ENCODE assay signal across 8 cellular contexts in the genomic region with DNA sequence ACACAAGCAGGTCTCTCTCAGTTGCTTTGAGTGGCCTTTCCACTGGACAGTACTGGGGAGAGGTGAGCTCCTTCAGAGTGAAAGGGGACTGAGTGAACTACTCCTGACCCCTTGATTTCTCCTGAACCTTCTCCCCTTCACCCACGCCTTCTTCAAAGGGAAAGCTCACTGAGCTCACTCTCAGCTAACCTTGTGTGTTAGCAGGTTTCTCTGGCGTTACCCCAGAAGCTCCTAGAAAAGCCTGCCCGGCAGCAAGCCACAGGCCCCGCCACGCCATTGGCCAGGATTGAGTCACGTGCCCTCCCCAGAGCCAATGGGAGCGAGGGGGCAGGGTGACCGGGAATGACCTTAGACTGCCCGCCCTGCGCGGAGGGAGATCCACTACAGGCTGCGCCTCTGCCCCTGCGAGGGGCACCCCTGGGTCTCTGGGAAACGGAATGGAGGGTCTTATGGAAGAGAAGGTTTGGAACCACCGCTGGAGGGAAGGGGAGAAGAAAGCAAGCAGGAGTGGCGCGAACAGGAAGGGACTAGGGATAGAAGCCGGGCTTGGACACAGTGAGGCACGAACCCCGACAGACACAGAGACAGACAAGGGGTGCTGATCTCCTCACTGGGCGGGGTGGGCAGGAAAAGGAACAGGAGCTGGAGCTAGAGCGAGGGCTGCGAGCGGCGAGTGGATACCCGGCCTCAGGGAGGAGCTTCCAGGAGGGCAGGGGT. TPM values are rescaled to one million over a fixed set of nuclear protein-coding genes. Genes with fewer than 3 reads are reported as not detected.
A peak's percentile ranks its signal among the peaks of the same experiment; 100 is the strongest.
DNase-seq lines count a peak whose midpoint lies in the region; ATAC-seq lines count a peak whose summit lies in the region.

No MANE protein-coding gene starts in this region.

- peak overlapping the region; percentile 74 for H3K27ac ChIP-seq in effector memory CD4-positive, alpha-beta T cell (ENCODE audit: insufficient read depth, low read length, poor library complexity, severe bottlenecking)

- ATAC-seq in GM18907 (IDR thresholded peaks at IDR 0.05; ENCODE audit: unreplicated experiment), result peak; percentile 79
- ATAC-seq in HG03139 (IDR thresholded peaks at IDR 0.05; ENCODE audit: unreplicated experiment), result peak; percentile 93

- no peaks in the 10 kb centered on the region for H3K9me3 ChIP-seq in effector memory CD4-positive, alpha-beta T cell (ENCODE audit: control insufficient read depth, low read length)

- peaks cover 13% of the 10 kb centered on the region for H3K4me1 ChIP-seq in effector memory CD4-positive, alpha-beta T cell (ENCODE audit: control insufficient read depth, insufficient read depth, low read length, poor library complexity, severe bottlenecking)

- H3K4me3 ChIP-seq in effector memory CD4-positive, alpha-beta T cell (ENCODE audit: insufficient read depth, low read depth, low read length, poor library complexity, severe bottlenecking), result peak overlapping the region; percentile 75

- peaks cover 20% of the 10 kb centered on the region for H3K36me3 ChIP-seq in effector memory CD4-positive, alpha-beta T cell (ENCODE audit: control insufficient read depth, insufficient read depth, low read length)

- DNase-seq in AG08396 (ENCODE audit: low spot score), result peak; percentile 98
- DNase-seq in NCI-H748 treated with DMSO at 0.1 percent for 48 hours (lab: John Stamatoyannopoulos, UW), result peak; percentile 47
- DNase-seq in activated CD8-positive, alpha-beta memory T cell treated with anti-CD3 and anti-CD28 coated beads for 4 hours (ENCODE audit: low read depth in 2 of 2), result peak; percentile 70 to 74
- peak; percentile 72 to 86 (median 84) for DNase-seq in effector memory CD4-positive, alpha-beta T cell
- peak; percentile 88 to 89 for DNase-seq in lung microvascular endothelial cell (ENCODE audit: low read depth in 2 of 2)
- DNase-seq in stimulated activated CD8-positive, alpha-beta memory T cell treated with anti-CD3 and anti-CD28 coated beads, Interleukin-12 subunit alpha, Interleukin-12 subunit beta, amount 100 ng/mL, for 1 hour (ENCODE audit: low read depth), result peak; percentile 72

- no peaks in the 10 kb centered on the region for H3K27me3 ChIP-seq in effector memory CD4-positive, alpha-beta T cell (replicated peaks; ENCODE audit: control insufficient read depth, insufficient read depth, low read length, poor library complexity, severe bottlenecking)

RNA-seq across cellular contexts. Expression of a gene that starts 17.4 kb away (rescaled TPM):
- 31.6 and 48.2 TPM in 2 replicates for total RNA-seq in lung microvascular endothelial cell

RNA-seq across cellular contexts. Expression of a gene that starts 57.3 kb away (rescaled TPM):
- total RNA-seq in lung microvascular endothelial cell, result 1.3 and 2.8 TPM in 2 replicates

Comparison
In these comparisons a context has a peak if more than half of its experiments do, and no peak if none do; other contexts are left out.
1. Peak in every context shown above with its lines: DNase-seq, ATAC-seq, H3K4me3 ChIP-seq and H3K27ac ChIP-seq.
2. DNase-seq: peak in every context shown above with its lines; median percentile 98 in AG08396; 88 in lung microvascular endothelial cell; 84 in effector memory CD4-positive, alpha-beta T cell; 72 in activated CD8-positive, alpha-beta memory T cell treated with anti-CD3 and anti-CD28 coated beads for 4 hours; 72 in stimulated activated CD8-positive, alpha-beta memory T cell treated with anti-CD3 and anti-CD28 coated beads, Interleukin-12 subunit alpha, Interleukin-12 subunit beta, amount 100 ng/mL, for 1 hour; 47 in NCI-H748 treated with DMSO at 0.1 percent for 48 hours.